ENCODE assay signal across 8 cellular contexts in the genomic region with DNA sequence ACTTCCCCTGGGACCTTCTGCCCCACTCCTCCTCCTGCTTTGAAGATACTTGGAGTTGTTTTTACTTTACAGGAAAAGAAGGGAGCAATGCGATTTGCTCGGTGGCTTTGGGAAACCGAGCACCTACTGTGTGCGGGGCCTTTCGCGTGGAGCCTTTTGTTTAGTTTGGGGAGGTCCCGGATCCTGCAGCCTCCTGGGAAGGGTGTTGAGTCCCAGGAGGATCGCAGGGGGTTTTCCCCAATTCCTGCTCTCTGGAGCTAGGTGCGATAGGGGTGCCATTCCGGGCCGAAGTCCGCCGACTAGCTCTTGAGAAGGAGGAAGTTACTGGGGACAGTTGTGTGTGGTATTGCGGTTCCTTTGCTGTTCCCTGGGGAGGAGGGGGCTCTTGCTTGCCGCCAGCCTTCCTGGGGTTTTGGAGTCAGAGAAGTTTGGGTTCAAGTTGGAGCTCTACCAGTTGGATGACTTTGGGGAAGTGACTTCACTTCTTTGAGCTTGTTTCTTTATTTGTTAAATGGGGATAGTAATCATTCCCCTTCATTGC. TPM values are rescaled to one million over a fixed set of nuclear protein-coding genes. Genes with fewer than 3 reads are reported as not detected.
A peak's percentile ranks its signal among the peaks of the same experiment; 100 is the strongest.
DNase-seq lines count a peak whose midpoint lies in the region; ATAC-seq and TF ChIP-seq lines count a peak whose summit lies in the region.

No MANE protein-coding gene starts in this region.

- no peaks in the 10 kb centered on the region for H3K27me3 ChIP-seq in hepatocyte

- no peaks in the 10 kb centered on the region for H4K20me1 ChIP-seq in hepatocyte (ENCODE audit: insufficient read depth, poor library complexity, severe bottlenecking)

- POLR2A ChIA-PET in WTC11 (lab: Charles Lee): interaction anchor here (0.6 to 1.0 kb wide), 3 partner anchors 36 to 70 kb away, joined by 3 read pairs; no protein-coding TSS in a partner anchor

- H3K27me3 Mint-ChIP-seq in activated CD8-positive, alpha-beta memory T cell treated with anti-CD3 and anti-CD28 coated beads, Interleukin-2, amount 10 ng/mL, durations not matched to agents 7 days and 5 days: no peaks in the 10 kb centered on the region
- H3K27me3 Mint-ChIP-seq in WTC11 (ENCODE audit: low read depth): no peaks in the 10 kb centered on the region

- H3K9me3 ChIP-seq in hepatocyte (ENCODE audit: low read depth): no peaks in the 10 kb centered on the region

- peak; percentile 42 for DNase-seq in activated CD8-positive, alpha-beta memory T cell treated with anti-CD3 and anti-CD28 coated beads, Interleukin-2, amount 10 ng/mL, durations not matched to agents 7 days and 5 days
- no peak for DNase-seq in activated CD8-positive, alpha-beta memory T cell treated with anti-CD3 and anti-CD28 coated beads, Interleukin-2, amount 50 U/mL, for 48 hours
- DNase-seq in HT-29 (ENCODE audit: low spot score): peak; percentile 50
- no peak for DNase-seq in WTC11 (ENCODE audit: low spot score)
- DNase-seq in hepatocyte (ENCODE audit: low spot score): peak; percentile 49
- no peak for DNase-seq in HCEC 1CT
- DNase-seq in GM19240 (ENCODE audit: insufficient read length, low spot score): no peak

- peaks cover 49% of the 10 kb centered on the region for H3K79me2 ChIP-seq in hepatocyte

- CTCF ChIA-PET in activated CD8-positive, alpha-beta memory T cell treated with anti-CD3 and anti-CD28 coated beads, Interleukin-2, amount 10 ng/mL, durations not matched to agents 7 days and 5 days (lab: Charles Lee): interaction anchor here (0.7 to 1.8 kb wide), 6 partner anchors 20 to 88 kb away, joined by 3 to 7 read pairs (median 4); no protein-coding TSS in a partner anchor
- CTCF ChIA-PET in WTC11 (lab: Charles Lee): interaction anchor here (0.6 to 2.8 kb wide), 6 partner anchors 54 to 606 kb away, joined by 3 to 11 read pairs (median 4); no protein-coding TSS in a partner anchor

- peak overlapping the region; percentile 93 for H3K4me3 Mint-ChIP-seq in activated CD8-positive, alpha-beta memory T cell treated with anti-CD3 and anti-CD28 coated beads, Interleukin-2, amount 10 ng/mL, durations not matched to agents 7 days and 5 days
- peak overlapping the region; percentile 86 for H3K4me3 Mint-ChIP-seq in WTC11

- peaks cover 30% of the 10 kb centered on the region for H3K4me1 Mint-ChIP-seq in activated CD8-positive, alpha-beta memory T cell treated with anti-CD3 and anti-CD28 coated beads, Interleukin-2, amount 10 ng/mL, durations not matched to agents 7 days and 5 days
- H3K4me1 Mint-ChIP-seq in WTC11: peaks cover 21% of the 10 kb centered on the region

- TF ChIP-seq CTCF in WTC11 (IDR thresholded peaks at IDR 0.05) (no peak), hepatocyte (IDR thresholded peaks at IDR 0.05; ENCODE audit: poor library complexity) (no peak)

- H3K27ac ChIP-seq in hepatocyte (peak overlapping the region; percentile 70), skin epidermis (peak overlapping the region in 12 of 21 experiments; percentile 7 to 60 (median 32))

- ATAC-seq in activated CD8-positive, alpha-beta memory T cell treated with anti-CD3 and anti-CD28 coated beads, Interleukin-2, amount 10 ng/mL, durations not matched to agents 7 days and 5 days: no peak
- peak; percentile 5; the same call in 1 of the 2 replicates for ATAC-seq in WTC11

- H3K4me3 ChIP-seq in hepatocyte (peak overlapping the region; percentile 82), skin epidermis (peak overlapping the region; percentile 42 to 73 (median 64))

- peak overlapping the region; percentile 89 for H3K27ac Mint-ChIP-seq in activated CD8-positive, alpha-beta memory T cell treated with anti-CD3 and anti-CD28 coated beads, Interleukin-2, amount 10 ng/mL, durations not matched to agents 7 days and 5 days
- H3K27ac Mint-ChIP-seq in WTC11: 0 out of 2 replicates have a peak overlapping the region, but pooled peaks have one; percentile 49

- H3K9me2 ChIP-seq in hepatocyte (replicated peaks; ENCODE audit: insufficient read depth): no peaks in the 10 kb centered on the region

- peak overlapping the region; percentile 97 for H3K4me2 ChIP-seq in hepatocyte

- H3K36me3 Mint-ChIP-seq in activated CD8-positive, alpha-beta memory T cell treated with anti-CD3 and anti-CD28 coated beads, Interleukin-2, amount 10 ng/mL, durations not matched to agents 7 days and 5 days: peaks cover 13% of the 10 kb centered on the region
- H3K36me3 Mint-ChIP-seq in WTC11: peaks cover 2% of the 10 kb centered on the region; the same call in 1 of the 2 replicates

- peaks cover 8% of the 10 kb centered on the region for H3K4me1 ChIP-seq in hepatocyte (ENCODE audit: insufficient read depth)

- 11% methylated on average over 15 of the region's 15 CpGs for WGBS in hepatocyte (ENCODE audit: low lambda C conversion rate, missing lambda C conversion rate)

- H3K36me3 ChIP-seq in hepatocyte (replicated peaks; ENCODE audit: insufficient read depth, low read depth): no peaks in the 10 kb centered on the region

- H3K9me3 Mint-ChIP-seq in activated CD8-positive, alpha-beta memory T cell treated with anti-CD3 and anti-CD28 coated beads, Interleukin-2, amount 10 ng/mL, durations not matched to agents 7 days and 5 days (ENCODE audit: low read depth): no peaks in the 10 kb centered on the region
- no peaks in the 10 kb centered on the region for H3K9me3 Mint-ChIP-seq in WTC11

- H2AFZ ChIP-seq in hepatocyte: peak overlapping the region; percentile 84

TF ChIP-seq in WTC11, 78 proteins besides CTCF, POLR2A, EP300 and RAD21 (continues in another document):
- TF ChIP-seq CREB1 (CRISPR knock-in tag; IDR thresholded peaks at IDR 0.05): no peak
- TF ChIP-seq, protein P1, sequence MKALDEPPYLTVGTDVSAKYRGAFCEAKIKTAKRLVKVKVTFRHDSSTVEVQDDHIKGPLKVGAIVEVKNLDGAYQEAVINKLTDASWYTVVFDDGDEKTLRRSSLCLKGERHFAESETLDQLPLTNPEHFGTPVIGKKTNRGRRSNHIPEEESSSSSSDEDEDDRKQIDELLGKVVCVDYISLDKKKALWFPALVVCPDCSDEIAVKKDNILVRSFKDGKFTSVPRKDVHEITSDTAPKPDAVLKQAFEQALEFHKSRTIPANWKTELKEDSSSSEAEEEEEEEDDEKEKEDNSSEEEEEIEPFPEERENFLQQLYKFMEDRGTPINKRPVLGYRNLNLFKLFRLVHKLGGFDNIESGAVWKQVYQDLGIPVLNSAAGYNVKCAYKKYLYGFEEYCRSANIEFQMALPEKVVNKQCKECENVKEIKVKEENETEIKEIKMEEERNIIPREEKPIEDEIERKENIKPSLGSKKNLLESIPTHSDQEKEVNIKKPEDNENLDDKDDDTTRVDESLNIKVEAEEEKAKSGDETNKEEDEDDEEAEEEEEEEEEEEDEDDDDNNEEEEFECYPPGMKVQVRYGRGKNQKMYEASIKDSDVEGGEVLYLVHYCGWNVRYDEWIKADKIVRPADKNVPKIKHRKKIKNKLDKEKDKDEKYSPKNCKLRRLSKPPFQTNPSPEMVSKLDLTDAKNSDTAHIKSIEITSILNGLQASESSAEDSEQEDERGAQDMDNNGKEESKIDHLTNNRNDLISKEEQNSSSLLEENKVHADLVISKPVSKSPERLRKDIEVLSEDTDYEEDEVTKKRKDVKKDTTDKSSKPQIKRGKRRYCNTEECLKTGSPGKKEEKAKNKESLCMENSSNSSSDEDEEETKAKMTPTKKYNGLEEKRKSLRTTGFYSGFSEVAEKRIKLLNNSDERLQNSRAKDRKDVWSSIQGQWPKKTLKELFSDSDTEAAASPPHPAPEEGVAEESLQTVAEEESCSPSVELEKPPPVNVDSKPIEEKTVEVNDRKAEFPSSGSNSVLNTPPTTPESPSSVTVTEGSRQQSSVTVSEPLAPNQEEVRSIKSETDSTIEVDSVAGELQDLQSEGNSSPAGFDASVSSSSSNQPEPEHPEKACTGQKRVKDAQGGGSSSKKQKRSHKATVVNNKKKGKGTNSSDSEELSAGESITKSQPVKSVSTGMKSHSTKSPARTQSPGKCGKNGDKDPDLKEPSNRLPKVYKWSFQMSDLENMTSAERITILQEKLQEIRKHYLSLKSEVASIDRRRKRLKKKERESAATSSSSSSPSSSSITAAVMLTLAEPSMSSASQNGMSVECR (CRISPR knock-in tag; IDR thresholded peaks at IDR 0.05; ENCODE audit: borderline replicate concordance): no peak
- no peak for TF ChIP-seq GTF2I (CRISPR knock-in tag; conservative IDR thresholded peaks at IDR 0.05)
- no peak for TF ChIP-seq ATF1 (CRISPR knock-in tag; IDR thresholded peaks at IDR 0.05)
- no peak for TF ChIP-seq JAZF1 (CRISPR knock-in tag; IDR thresholded peaks at IDR 0.05)
- no peak for TF ChIP-seq ESRRA (CRISPR knock-in tag; IDR thresholded peaks at IDR 0.05; ENCODE audit: borderline replicate concordance)

RNA-seq across cellular contexts. Expression of a gene that starts 1.1 kb away (rescaled TPM):
- 10 to 100 TPM; 21.9 to 25.8 TPM for total RNA-seq in activated CD8-positive, alpha-beta memory T cell treated with anti-CD3 and anti-CD28 coated beads, Interleukin-2, amount 10 ng/mL, durations not matched to agents 7 days and 5 days
- total RNA-seq in HT-29 (2014; rRNA removed; shearing (Covaris generic)): 39.3 and 44.0 TPM in 2 replicates
- total RNA-seq in WTC11 (2021): 11.5 to 11.9 TPM (median 11.8 TPM) in 3 replicates
- total RNA-seq in hepatocyte: 14.1 and 14.6 TPM in 2 replicates
- polyA plus RNA-seq in hepatocyte: 4.3 and 6.1 TPM in 2 replicates

RNA-seq across cellular contexts. Expression of a gene that starts 5.6 kb away (rescaled TPM):
- total RNA-seq in activated CD8-positive, alpha-beta memory T cell treated with anti-CD3 and anti-CD28 coated beads, Interleukin-2, amount 10 ng/mL, durations not matched to agents 7 days and 5 days: 10 to 100 TPM; 35.2 to 43.4 TPM
- 42.6 and 48.7 TPM in 2 replicates for total RNA-seq in HT-29 (2014; rRNA removed; shearing (Covaris generic))
- total RNA-seq in WTC11 (2021) (31.7 to 40.5 TPM (median 33.0 TPM) in 3 replicates), hepatocyte (7.0 and 7.3 TPM in 2 replicates)
- polyA plus RNA-seq in hepatocyte: 6.1 and 7.2 TPM in 2 replicates

Comparison
In these comparisons a context has a peak if more than half of its experiments do, and no peak if none do; other contexts are left out.
1. DNase-seq: peak in activated CD8-positive, alpha-beta memory T cell treated with anti-CD3 and anti-CD28 coated beads, Interleukin-2, amount 10 ng/mL, durations not matched to agents 7 days and 5 days (single experiment), HT-29 (single experiment) and hepatocyte (single experiment); none in activated CD8-positive, alpha-beta memory T cell treated with anti-CD3 and anti-CD28 coated beads, Interleukin-2, amount 50 U/mL, for 48 hours (single experiment), WTC11 (single experiment), HCEC 1CT (single experiment) and GM19240 (single experiment).